In genomic region chr9:109733690-109734089, GRCh38 we compare ENCODE assay signal across 14 cellular contexts.
DNase-seq lines count a peak whose midpoint lies in the region; ATAC-seq and TF ChIP-seq lines count a peak whose summit lies in the region.
"Had no signal": no experiment of that assay in that cellular context is flagged by ENCODE, and none has a peak within 500 bp of the region (broad histone marks: within the 10 kb centered on the region; RNA-seq: fewer than 3 reads in every experiment).

No MANE protein-coding gene starts in this region.

- in situ Hi-C loops in ACHN (cut with HindIII; ENCODE audit: low pct_ligation_motif_present, low pct_unique_long_range_greater_than_20kb, low sequenced_read_pairs): no loop called here

- peak; percentile 66 for ATAC-seq in stimulated activated naive CD8-positive, alpha-beta T cell treated with anti-CD3 and anti-CD28 coated beads, Interleukin-15, amount 100 ng/mL, for 72 hours
- ATAC-seq in stimulated activated naive CD8-positive, alpha-beta T cell treated with anti-CD3 and anti-CD28 coated beads, Interleukin-15, Interleukin-2, amounts not matched to agents 100 U/mL and 50 U/mL, for 24 hours: no peak

- no peak for DNase-seq in stimulated activated naive CD8-positive, alpha-beta T cell treated with anti-CD3 and anti-CD28 coated beads, Interleukin-15, amount 100 ng/mL, for 72 hours
- DNase-seq in stimulated activated naive CD8-positive, alpha-beta T cell treated with anti-CD3 and anti-CD28 coated beads, Interleukin-15, Interleukin-2, amounts not matched to agents 100 U/mL and 50 U/mL, for 24 hours: no peak
- DNase-seq in RWPE1 (ENCODE audit: low spot score): peak; percentile 73
- DNase-seq in fibroblast of peridontal ligament (ENCODE audit: extremely low read depth): peak; percentile 76
- DNase-seq in globus pallidus (ENCODE audit: low spot score): no peak
- DNase-seq in DMS53 (lab: John Stamatoyannopoulos, UW): no peak
- no peak for DNase-seq in erythroblast (lab: John Stamatoyannopoulos, UW)
- DNase-seq in ACHN: no peak
- DNase-seq: activated CD4-positive, alpha-beta T cell treated with anti-CD3 and anti-CD28 coated beads, Interleukin-2, amount 10 ng/mL, durations not matched to agents 24 days and 14 days; BE2C; NCI-H2227 treated with DMSO at 0.1 percent for 48 hours had no signal

- peaks cover 4 to 9% of the 10 kb centered on the region in 2 donors for H3K9me3 Mint-ChIP-seq in stimulated activated naive CD8-positive, alpha-beta T cell treated with anti-CD3 and anti-CD28 coated beads, Interleukin-15, amount 100 ng/mL, for 72 hours
- H3K9me3 Mint-ChIP-seq: activated CD4-positive, alpha-beta T cell treated with anti-CD3 and anti-CD28 coated beads, Interleukin-2, amount 10 ng/mL, durations not matched to agents 24 days and 14 days had no signal

- no peak for TF ChIP-seq POLR2A in erythroblast (IDR thresholded peaks at IDR 0.05; ENCODE audit: low read length)

- H3K27ac Mint-ChIP-seq in stimulated activated naive CD8-positive, alpha-beta T cell treated with anti-CD3 and anti-CD28 coated beads, Interleukin-15, amount 100 ng/mL, for 72 hours: no peak overlapping the region
- H3K27ac Mint-ChIP-seq: activated CD4-positive, alpha-beta T cell treated with anti-CD3 and anti-CD28 coated beads, Interleukin-2, amount 10 ng/mL, durations not matched to agents 24 days and 14 days; activated naive CD4-positive, alpha-beta T cell treated with anti-CD3 and anti-CD28 coated beads, Interleukin-2, amount 50 U/mL, for 72 hours had no signal

- POLR2A ChIA-PET in RWPE1 (lab: Yijun Ruan, JAX; ENCODE audit: low non-redundant PET): no interaction called here

- peaks cover 9% of the 10 kb centered on the region for H3K27me3 Mint-ChIP-seq in stimulated activated naive CD8-positive, alpha-beta T cell treated with anti-CD3 and anti-CD28 coated beads, Interleukin-15, amount 100 ng/mL, for 72 hours

- H3K4me1 Mint-ChIP-seq in stimulated activated naive CD8-positive, alpha-beta T cell treated with anti-CD3 and anti-CD28 coated beads, Interleukin-15, amount 100 ng/mL, for 72 hours: no peaks in the 10 kb centered on the region

- no peak for TF ChIP-seq CTCF in RWPE1 (conservative IDR thresholded peaks at IDR 0.05; ENCODE audit: low read depth)

- no peak overlapping the region for H3K4me3 Mint-ChIP-seq in stimulated activated naive CD8-positive, alpha-beta T cell treated with anti-CD3 and anti-CD28 coated beads, Interleukin-15, amount 100 ng/mL, for 72 hours
- H3K4me3 Mint-ChIP-seq: activated CD4-positive, alpha-beta T cell treated with anti-CD3 and anti-CD28 coated beads, Interleukin-2, amount 10 ng/mL, durations not matched to agents 24 days and 14 days had no signal

- no peak overlapping the region for H3K27ac ChIP-seq in RWPE1
- H3K27ac ChIP-seq: neutrophil, thoracic aorta had no signal

- CTCF ChIA-PET in RWPE1 (lab: Yijun Ruan, JAX): no interaction called here

Comparison
In these comparisons a context has a peak if more than half of its experiments do, and no peak if none do; other contexts are left out.
1. DNase-seq: peak in RWPE1 (single experiment) and fibroblast of peridontal ligament (single experiment); none in stimulated activated naive CD8-positive, alpha-beta T cell treated with anti-CD3 and anti-CD28 coated beads, Interleukin-15, amount 100 ng/mL, for 72 hours (0 of 2), stimulated activated naive CD8-positive, alpha-beta T cell treated with anti-CD3 and anti-CD28 coated beads, Interleukin-15, Interleukin-2, amounts not matched to agents 100 U/mL and 50 U/mL, for 24 hours (single experiment), globus pallidus (single experiment), DMS53 (single experiment), erythroblast (0 of 2) and ACHN (single experiment).